ENCODE assay signal across 9 cellular contexts in genomic region chrX:86133761-86134160, GRCh38. TPM values are rescaled to one million over a fixed set of nuclear protein-coding genes. Genes with fewer than 3 reads are reported as not detected.
A peak's percentile ranks its signal among the peaks of the same experiment; 100 is the strongest.
DNase-seq lines count a peak whose midpoint lies in the region; ATAC-seq, FAIRE-seq and TF ChIP-seq lines count a peak whose summit lies in the region.
"Had no signal": no experiment of that assay in that cellular context is flagged by ENCODE, and none has a peak within 500 bp of the region (broad histone marks: within the 10 kb centered on the region; RNA-seq: fewer than 3 reads in every experiment).

No MANE protein-coding gene starts in this region.

- H3K4me1 Mint-ChIP-seq in nephron progenitor cell: peaks cover 5% of the 10 kb centered on the region

- CTCF ChIA-PET in GM10248 (lab: Yijun Ruan, JAX): interaction anchor here (1.0 to 1.8 kb wide), 2 partner anchors 11 to 15 kb away, joined by 4 to 6 read pairs; partner anchors contain the start of gene DACH2
- CTCF ChIA-PET in GM12878 (lab: Yijun Ruan, JAX): interaction anchor here (1.2 to 3.0 kb wide), 3 partner anchors 16 to 813 kb away, joined by 4 to 11 read pairs (median 5); no protein-coding TSS in a partner anchor

- H3K9me3 ChIP-seq in GM12878 (replicated peaks; ENCODE audit: control insufficient read depth, insufficient read depth, low read length) (no peaks in the 10 kb centered on the region), right cardiac atrium (ENCODE audit: control insufficient read depth, low read length) (no peaks in the 10 kb centered on the region)

- no peak overlapping the region for H3K4me3 Mint-ChIP-seq in nephron progenitor cell

- no peaks in the 10 kb centered on the region for H3K9me3 Mint-ChIP-seq in nephron progenitor cell

- no peak overlapping the region for H3K9ac ChIP-seq in GM12878 (ENCODE audit: control insufficient read depth, insufficient read depth, low read length)

- no peaks in the 10 kb centered on the region for H3K4me1 ChIP-seq in GM12878 (ENCODE audit: control insufficient read depth, insufficient read depth, low read length)
- no peaks in the 10 kb centered on the region for H3K4me1 ChIP-seq in right cardiac atrium (ENCODE audit: control insufficient read depth, insufficient read depth, low read length)

- FAIRE-seq in GM12878 (lab: Jason Lieb, UNC): peak; percentile 72

- RAD21 ChIA-PET in GM12878 (lab: Charles Lee; ENCODE audit: unreplicated experiment): no interaction called here

- H3K36me3 Mint-ChIP-seq in nephron progenitor cell (ENCODE audit: low read depth): no peaks in the 10 kb centered on the region

- POLR2A ChIA-PET in GM10248 (lab: Yijun Ruan, JAX) (no interaction called here), GM12878 (lab: Charles Lee) (no interaction called here)

- TF ChIP-seq POLR2A in GM12878 (IDR thresholded peaks at IDR 0.05; ENCODE audit: low read depth, low read length): no peak

- TF ChIP-seq EP300 in GM12878 (IDR thresholded peaks at IDR 0.05; ENCODE audit: borderline replicate concordance in 1 of 2, control insufficient read depth in 1 of 2, low read depth in 2 of 2, low read length in 2 of 2): no peak

- BruUV-seq in GM12878 (replicated peaks; lab: Mats Ljungman, UMichigan): no TSS peak

- no peaks in the 10 kb centered on the region for H3K79me2 ChIP-seq in GM12878 (ENCODE audit: control insufficient read depth, insufficient read depth, low read length)

- DNase-seq in GM10248 (ENCODE audit: extremely low spot score): no peak
- peak; percentile 12 for DNase-seq in KBM-7
- DNase-seq in GM12878 (ENCODE audit: low read depth, low spot score): no peak
- DNase-seq in nephron progenitor cell: no peak
- DNase-seq in DMS79 treated with DMSO at 0.1 percent for 48 hours (lab: John Stamatoyannopoulos, UW): no peak
- DNase-seq in activated T-cell treated with anti-CD3 and anti-CD28 coated beads, Interleukin-2, amount 50 U/mL, for 48 hours: no peak
- DNase-seq in right cardiac atrium: no peak

- H3K4me3 ChIP-seq in GM12878 (no peak overlapping the region), right cardiac atrium (ENCODE audit: low read length) (no peak overlapping the region)

- H2AFZ ChIP-seq in GM12878 (ENCODE audit: control insufficient read depth, low read depth, low read length): no peak overlapping the region

- H3K27ac ChIP-seq in GM12878 (ENCODE audit: control insufficient read depth, insufficient read depth): no peak overlapping the region
- no peak overlapping the region for H3K27ac ChIP-seq in right cardiac atrium (ENCODE audit: low read length)
- H3K27ac ChIP-seq: HL-60 had no signal

- H4K20me1 ChIP-seq in GM12878 (ENCODE audit: control insufficient read depth, insufficient read depth): no peaks in the 10 kb centered on the region

- no peaks in the 10 kb centered on the region for H3K36me3 ChIP-seq in GM12878 (ENCODE audit: control insufficient read depth in 2 of 2, insufficient read depth in 2 of 2, low read length in 1 of 2)

- TF ChIP-seq CTCF in GM10248 (IDR thresholded peaks at IDR 0.05; ENCODE audit: control extremely low read depth, extremely low read depth, low read depth, missing control alignments): peak; percentile 51
- peak; percentile 40 to 47 (median 45); a peak in 4 of 6 replicates for TF ChIP-seq CTCF in GM12878 (IDR thresholded peaks at IDR 0.05 in 2 of 3, conservative IDR thresholded peaks at IDR 0.05 in 1 of 3; ENCODE audit: control insufficient read depth in 2 of 3, extremely low read depth in 1 of 3, insufficient read depth in 1 of 3, low read depth in 3 of 3, low read length in 3 of 3)
- peak; percentile 62 for TF ChIP-seq CTCF in nephron progenitor cell (IDR thresholded peaks at IDR 0.05)

- peaks cover under 1% of the 10 kb centered on the region for H3K27me3 Mint-ChIP-seq in nephron progenitor cell (ENCODE audit: low read depth, poor library complexity)

- peak; percentile 57 for ATAC-seq in GM12878
- ATAC-seq in GM21360 (IDR thresholded peaks at IDR 0.05; ENCODE audit: unreplicated experiment): no peak
- no peak for ATAC-seq in right cardiac atrium

- TF ChIP-seq RAD21 in GM12878 (IDR thresholded peaks at IDR 0.05; ENCODE audit: insufficient read depth, low read depth, low read length): peak; percentile 39; the same call in 1 of the 2 replicates

- 4% methylated on average over 3 of the region's 3 CpGs for WGBS in GM12878 (ENCODE audit: insufficient coverage, insufficient replicate concordance, low lambda C conversion rate, missing lambda C conversion rate)
- 5% methylated on average over 3 of the region's 3 CpGs for WGBS in right cardiac atrium

- in situ Hi-C loops in KBM-7 (cut with MboI; ENCODE audit: low pct_unique_long_range_greater_than_20kb, low sequenced_read_pairs): no loop called here
- in situ Hi-C loops in GM12878 (cut with MboI): no loop called here

- SMC1A ChIA-PET in GM12878 (lab: Charles Lee; ENCODE audit: uncharacterized antibody, unreplicated experiment): interaction anchor here (0.9 to 1.7 kb wide), 2 partner anchors 13 to 813 kb away, joined by 3 to 5 read pairs; no protein-coding TSS in a partner anchor

- H3K27ac Mint-ChIP-seq in nephron progenitor cell: no peak overlapping the region

- intact Hi-C loops in GM12878 (cut with micrococcal nuclease; ENCODE audit: unreplicated experiment): loop anchor here (10.0 kb wide), 1 partner anchor 811 kb away; no protein-coding TSS in a partner anchor
- intact Hi-C loops in right cardiac atrium (cut with DNase I): no loop called here

- H3K27me3 ChIP-seq in GM12878 (replicated peaks in 1 of 2; ENCODE audit: control insufficient read depth in 2 of 2, insufficient read depth in 2 of 2, low read length in 1 of 2) (no peaks in the 10 kb centered on the region), right cardiac atrium (ENCODE audit: control insufficient read depth, insufficient read depth) (no peaks in the 10 kb centered on the region)

- H3K4me2 ChIP-seq in GM12878 (ENCODE audit: control insufficient read depth, insufficient read depth): no peak overlapping the region

TF ChIP-seq in GM12878, 131 proteins besides CTCF, POLR2A, EP300 and RAD21:
- no peak for TF ChIP-seq HDAC6 (IDR thresholded peaks at IDR 0.05; ENCODE audit: unreplicated experiment)
- TF ChIP-seq ESRRA (IDR thresholded peaks at IDR 0.05; ENCODE audit: low read length): no peak

RNA-seq across cellular contexts. Expression of gene DACH2, which starts 14.5 kb away (rescaled TPM):
- total RNA-seq in GM12878 (2013; cell fraction: nucleolus; rRNA removed): not detected in 2 replicates
- not detected in 2 replicates for total RNA-seq in GM12878 (2014; rRNA removed)
- total RNA-seq in GM12878 (2014; rRNA removed; fragmentation: Illumina TruSeq; extraction: Trizol): not detected in 2 replicates
- total RNA-seq in GM12878 (2021): not detected in 2 replicates
- not detected for polyA plus RNA-seq in GM12878 (2011; ENCODE audit: low read depth)
- polyA plus RNA-seq in GM12878 (2011; rRNA removed): not detected in 2 replicates
- polyA plus RNA-seq in GM12878 (2011; cell fraction: cytosol; rRNA removed): not detected in 2 replicates
- polyA plus RNA-seq in GM12878 (2011; cell fraction: nucleus; rRNA removed): not detected in 2 replicates
- polyA plus RNA-seq in GM12878 (2012): not detected in 2 replicates
- 0.03 TPM in 1 of 2 replicates, not detected in the other for polyA plus RNA-seq in GM12878 (2014; fragmentation: Illumina TruSeq; extraction: Trizol)
- under 1 TPM in 1 of 2 experiments, not detected in 1; 0.19 TPM for polyA plus RNA-seq in GM12878 (2014; fragmentation: Nextera tagmentation; extraction: Ambion mirVana)
- polyA plus RNA-seq in GM12878 (2014; rRNA removed): not detected in 2 replicates
- polyA plus RNA-seq in GM12878 (2016; fragmentation: Nextera tagmentation; extraction: Ambion mirVana): under 1 TPM; 0.03 to 0.11 TPM
- polyA minus RNA-seq in GM12878 (2011; rRNA and poly(A)+ RNA removed): not detected in 2 replicates
- polyA minus RNA-seq in GM12878 (2011; cell fraction: cytosol; rRNA and poly(A)+ RNA removed): not detected in 2 replicates
- not detected in 2 replicates for polyA minus RNA-seq in GM12878 (2011; cell fraction: nucleus; rRNA and poly(A)+ RNA removed)
- under 1 TPM; 0.19 to 0.49 (median 0.27) TPM for total RNA-seq in right cardiac atrium
- 0.07 TPM for polyA plus RNA-seq in right cardiac atrium
